ENCODE assay signal across 9 cellular contexts in the genomic region with DNA sequence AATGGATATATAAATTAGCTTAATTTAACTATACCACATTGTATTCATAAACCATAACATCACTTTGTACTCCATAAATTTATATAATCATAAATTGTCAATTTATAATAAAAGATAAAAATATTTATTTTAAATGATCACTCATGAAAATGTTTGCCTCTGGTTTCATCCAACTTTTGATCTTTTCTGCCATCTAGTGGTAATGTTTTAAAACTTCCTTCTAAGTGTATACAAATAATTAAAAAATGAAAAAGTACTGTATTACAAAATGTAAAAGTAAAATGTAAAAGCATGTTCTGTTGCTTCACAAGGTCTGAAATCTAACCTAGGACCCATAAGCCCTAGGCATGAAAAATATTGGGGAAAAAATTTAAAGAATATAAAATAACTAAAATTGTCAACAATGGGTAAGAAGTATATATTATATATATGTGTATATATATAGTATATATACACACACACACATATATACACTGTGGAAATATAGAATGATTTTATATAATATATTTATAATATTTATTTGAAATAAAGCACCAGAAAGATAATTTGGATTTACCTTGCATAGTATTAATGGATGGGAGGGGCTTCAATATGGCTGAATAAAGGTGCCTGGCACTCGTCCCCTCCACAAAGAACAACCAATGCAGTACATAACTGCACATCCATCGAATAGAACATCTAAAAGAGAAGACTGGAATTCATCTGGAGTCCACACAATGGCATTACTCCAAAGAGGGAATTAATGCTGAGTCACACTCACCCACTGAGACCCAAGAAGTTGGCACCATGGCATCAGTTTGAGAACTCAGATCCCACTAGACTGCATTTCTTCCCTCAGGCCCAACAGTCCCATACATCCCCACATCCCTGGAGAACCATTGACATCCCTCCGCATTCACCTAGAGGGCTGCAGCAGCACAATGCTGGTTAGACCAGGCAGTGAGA. TPM values are rescaled to one million over a fixed set of nuclear protein-coding genes. Genes with fewer than 3 reads are reported as not detected.
DNase-seq lines count a peak whose midpoint lies in the region; ATAC-seq, FAIRE-seq and TF ChIP-seq lines count a peak whose summit lies in the region.
"Had no signal": no experiment of that assay in that cellular context is flagged by ENCODE, and none has a peak within 500 bp of the region (broad histone marks: within the 10 kb centered on the region; RNA-seq: fewer than 3 reads in every experiment).

No MANE protein-coding gene starts in this region.

- no peak overlapping the region for H4K91ac ChIP-seq in neuronal stem cell (ENCODE audit: low read depth, low read length, poor library complexity)

- H3K4ac ChIP-seq in neuronal stem cell (ENCODE audit: low read length) = peak overlapping the region; percentile 78

- no peaks in the 10 kb centered on the region for H4K20me1 ChIP-seq in HCT116 (ENCODE audit: insufficient read depth)

- no peak for TF ChIP-seq POLR2A in HCT116 (IDR thresholded peaks at IDR 0.05; ENCODE audit: borderline replicate concordance, extremely low read depth, insufficient read depth, insufficient read length)

- no peak overlapping the region for H2BK5ac ChIP-seq in neuronal stem cell (ENCODE audit: low read length)

- H3K79me1 ChIP-seq in neuronal stem cell (ENCODE audit: low read depth, low read length) = no peaks in the 10 kb centered on the region

- intact Hi-C loops in HCT116 (cut with micrococcal nuclease) = loop anchor here (1.0 to 2.0 kb wide), 4 partner anchors 77 to 327 kb away; no protein-coding TSS in a partner anchor
- intact Hi-C loops in head of caudate nucleus (cut with DNase I) = loop anchor here (2.0 kb wide), 1 partner anchor 77 kb away; no protein-coding TSS in a partner anchor

- peak overlapping the region; percentile 79 for H2AK5ac ChIP-seq in neuronal stem cell (ENCODE audit: low read depth, low read length)

- H3K36me3 ChIP-seq in BE2C (no peaks in the 10 kb centered on the region), HCT116 (ENCODE audit: control insufficient read depth in 1 of 2, insufficient read depth in 2 of 2, low read length in 2 of 2) (no peaks in the 10 kb centered on the region), neuronal stem cell (replicated peaks in 1 of 2; ENCODE audit: control insufficient read depth in 2 of 2, insufficient read depth in 2 of 2, low read length in 2 of 2) (no peaks in the 10 kb centered on the region)
- H3K36me3 ChIP-seq: HAP-1 had no signal

- no peak overlapping the region for H3K14ac ChIP-seq in neuronal stem cell (ENCODE audit: low read length)

- CTCF ChIA-PET in HCT116 (lab: Charles Lee) = interaction anchor here (1.0 to 4.8 kb wide), 4 partner anchors 77 to 312 kb away, joined by 3 to 23 read pairs (median 6); no protein-coding TSS in a partner anchor

- H2AFZ ChIP-seq in HCT116 (ENCODE audit: low read depth, low read length, poor library complexity, severe bottlenecking) (peak overlapping the region; percentile 85), neuronal stem cell (ENCODE audit: low read length) (no peak overlapping the region)

- POLR2A ChIA-PET in HCT116 (lab: Charles Lee) = no interaction called here

- FAIRE-seq in GM19239 (lab: Jason Lieb, UNC) = no peak

- TF ChIP-seq CTCF in BE2C (IDR thresholded peaks at IDR 0.05; ENCODE audit: low read depth, low read length) = peak; percentile 34
- peak in 2 of 3 experiments; percentile 20 to 87; a peak in 4 of 6 replicates for TF ChIP-seq CTCF in HCT116 (IDR thresholded peaks at IDR 0.05 in 2 of 3, conservative IDR thresholded peaks at IDR 0.05 in 1 of 3; ENCODE audit: borderline replicate concordance in 1 of 3, insufficient read depth in 1 of 3, low read depth in 2 of 3, low read length in 2 of 3)

- H3K9me3 ChIP-seq in BE2C = no peaks in the 10 kb centered on the region
- H3K9me3 ChIP-seq in HCT116 (ENCODE audit: control insufficient read depth in 1 of 2, insufficient read depth in 1 of 2, low read depth in 1 of 2, low read length in 2 of 2) = 0 out of 4 replicates have a peak, but pooled peaks cover 0 to 6% of the 10 kb centered on the region in 2 experiments
- H3K9me3 ChIP-seq in neuronal stem cell (replicated peaks in 1 of 2; ENCODE audit: control insufficient read depth in 2 of 2, insufficient read depth in 1 of 2, low read depth in 1 of 2, low read length in 2 of 2) = peaks cover 0 to 1% of the 10 kb centered on the region in 2 donors
- H3K9me3 ChIP-seq: HAP-1 had no signal

- no peaks in the 10 kb centered on the region; the same call in 1 of the 2 replicates for H3K9me2 ChIP-seq in HCT116 (ENCODE audit: insufficient read depth)

- no peak for ATAC-seq in HCT116
- ATAC-seq in GM18858 (IDR thresholded peaks at IDR 0.05; ENCODE audit: unreplicated experiment) = no peak

- H2BK12ac ChIP-seq in neuronal stem cell (ENCODE audit: low read length) = peak overlapping the region; percentile 75

- H2BK15ac ChIP-seq in neuronal stem cell (ENCODE audit: low read length) = peak overlapping the region; percentile 2

- RAD21 ChIA-PET in HCT116 (lab: Charles Lee; ENCODE audit: low non-redundant PET in 1 of 2, low total read pairs in 2 of 2, uncharacterized antibody in 2 of 2, unreplicated experiment in 2 of 2) = no interaction called here

- H3K4me1 ChIP-seq in BE2C = no peaks in the 10 kb centered on the region
- peaks cover 11 to 27% of the 10 kb centered on the region in 2 experiments; a peak in 3 of 4 replicates for H3K4me1 ChIP-seq in HCT116 (ENCODE audit: control insufficient read depth in 1 of 2, insufficient read depth in 2 of 2, low read length in 2 of 2)
- H3K4me1 ChIP-seq in neuronal stem cell (ENCODE audit: control insufficient read depth in 2 of 2, insufficient read depth in 1 of 2, low read depth in 1 of 2, low read length in 2 of 2) = peaks cover 3 to 6% of the 10 kb centered on the region in 2 donors

- H2BK120ac ChIP-seq in neuronal stem cell (ENCODE audit: low read depth, low read length) = no peak overlapping the region

- no CpG with 5 or more reads among the region's 3 CpGs for WGBS in neuronal stem cell (ENCODE audit: extremely low coverage in 2 of 2, insufficient read length in 2 of 2, insufficient replicate concordance in 1 of 2), 2 donors

- H3K4me2 ChIP-seq in HCT116 (ENCODE audit: low read length) = no peak overlapping the region
- H3K4me2 ChIP-seq in neuronal stem cell (ENCODE audit: insufficient read depth, low read length, poor library complexity, severe bottlenecking) = no peak overlapping the region

- H4K8ac ChIP-seq in neuronal stem cell (ENCODE audit: low read depth, low read length) = no peak overlapping the region

- H3K79me2 ChIP-seq in HCT116 (ENCODE audit: insufficient read depth, low read length) = no peaks in the 10 kb centered on the region

- H3K18ac ChIP-seq in neuronal stem cell (ENCODE audit: low read length) = peak overlapping the region; percentile 77

- no TSS peak for BruUV-seq in HCT116 (replicated peaks; lab: Mats Ljungman, UMichigan)

- TF ChIP-seq RAD21 in HCT116 (IDR thresholded peaks at IDR 0.05; ENCODE audit: low read depth) = peak; percentile 81

- DNase-seq in BE2C (no peak), HCT116 (ENCODE audit: low read depth, low spot score) (peak; percentile 38), NCI-H69 (lab: John Stamatoyannopoulos, UW) (peak; percentile 69), dedifferentiated amniotic fluid mesenchymal stem cell (ENCODE audit: extremely low spot score) (peak; percentile 75), neuronal stem cell (ENCODE audit: low spot score) (no peak), GM19239 (ENCODE audit: insufficient read length, low spot score) (no peak), head of caudate nucleus (no peak)

- H3K27me3 ChIP-seq in BE2C (no peaks in the 10 kb centered on the region), HCT116 (ENCODE audit: insufficient read depth, low read length) (no peaks in the 10 kb centered on the region), neuronal stem cell (ENCODE audit: control insufficient read depth in 3 of 3, insufficient read depth in 3 of 3, low read depth in 1 of 3, low read length in 3 of 3) (no peaks in the 10 kb centered on the region)

- H3K9ac ChIP-seq in HCT116 (ENCODE audit: low read length) (no peak overlapping the region), neuronal stem cell (ENCODE audit: low read depth, low read length, poor library complexity) (no peak overlapping the region)

- H3K27ac ChIP-seq in HCT116 (ENCODE audit: low read depth, low read length) = no peak overlapping the region
- H3K27ac ChIP-seq in neuronal stem cell (replicated peaks; ENCODE audit: low read length) = no peak overlapping the region

- no peak overlapping the region for H3K23ac ChIP-seq in neuronal stem cell (ENCODE audit: low read depth, low read length, poor library complexity)

- H3K4me3 ChIP-seq in BE2C (ENCODE audit: low read depth, low read length) (no peak overlapping the region), HCT116 (replicated peaks in 1 of 2; ENCODE audit: low read depth in 1 of 2, low read length in 2 of 2) (no peak overlapping the region), neuronal stem cell (ENCODE audit: low read length in 2 of 2) (no peak overlapping the region)
- H3K4me3 ChIP-seq: HAP-1 had no signal

TF ChIP-seq in HCT116, 20 proteins besides CTCF, POLR2A, EP300 and RAD21:
- TF ChIP-seq ZNF274 (IDR thresholded peaks at IDR 0.05; ENCODE audit: low read depth, low read length) (no peak), SP1 (IDR thresholded peaks at IDR 0.05; ENCODE audit: low read depth) (no peak)

RNA-seq across cellular contexts. Expression of a gene that starts 32.5 kb away (rescaled TPM):
- polyA plus RNA-seq in BE2C (2012; ENCODE audit: insufficient read depth, insufficient read length, low read depth) = not detected
- 486 TPM for total RNA-seq in HCT116 (2021; ENCODE audit: unreplicated experiment)
- 380 and 384 TPM in 2 replicates for polyA plus RNA-seq in HCT116 (2012)
- polyA plus RNA-seq in neuronal stem cell (2013, experiment 1 of 2) = 9.0 TPM
- 9.4 TPM for polyA plus RNA-seq in neuronal stem cell (2013, experiment 2 of 2)

Comparison
In these comparisons a context has a peak if more than half of its experiments do, and no peak if none do; other contexts are left out.
1. DNase-seq: peak in HCT116 (single experiment), NCI-H69 (single experiment) and dedifferentiated amniotic fluid mesenchymal stem cell (single experiment); none in BE2C (single experiment), neuronal stem cell (single experiment), GM19239 (single experiment) and head of caudate nucleus (0 of 42).